34 cellular contexts compared by ENCODE assay signal in the genomic region with DNA sequence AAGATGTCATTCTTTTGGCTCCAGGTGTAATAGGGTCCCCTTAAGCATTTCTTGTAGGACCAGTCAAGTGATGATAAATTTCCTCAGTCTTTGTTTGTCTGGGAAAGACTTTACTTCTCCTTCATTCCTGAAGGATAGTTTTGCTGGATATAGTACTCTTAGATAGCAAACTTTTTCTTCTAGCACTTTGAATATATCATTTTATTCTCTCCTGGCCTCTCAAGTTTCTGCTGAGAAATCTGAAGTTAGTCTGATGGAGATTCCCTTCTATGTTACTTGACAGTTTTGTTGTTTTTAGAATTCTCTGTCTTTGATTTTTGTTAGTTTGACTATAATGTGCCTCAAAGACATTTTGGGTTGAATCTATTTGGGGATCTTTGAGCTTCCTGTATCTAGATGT.
"Had no signal": no experiment of that assay in that cellular context is flagged by ENCODE, and none has a peak within 500 bp of the region (broad histone marks: within the 10 kb centered on the region; RNA-seq: fewer than 3 reads in every experiment).

No MANE protein-coding gene starts in this region.

- DNase-seq: Karpas-422, Kasumi-1, MG63, MM.1S, MV-4-11, NCI-H1048, NCI-H1092, NCI-H1092 treated with DMSO at 0.1 percent for 48 hours, NCI-H1105, NCI-H1105 treated with DMSO at 0.1 percent for 48 hours, NCI-H1417, NCI-H1417 treated with DMSO at 0.1 percent for 48 hours, NCI-H1436, NCI-H1436 treated with DMSO at 0.1 percent for 48 hours, NCI-H146, NCI-H1694, NCI-H1694 treated with DMSO at 0.1 percent for 48 hours, NCI-H187, NCI-H187 treated with DMSO at 0.1 percent for 48 hours, NCI-H1930, NCI-H2029, NCI-H2029 treated with DMSO at 0.1 percent for 48 hours, NCI-H2081, NCI-H2081 treated with DMSO at 0.1 percent for 48 hours, NCI-H2107, NCI-H2171, NCI-H2171 treated with DMSO at 0.1 percent for 48 hours, NCI-H2227 treated with DMSO at 0.1 percent for 48 hours, NCI-H226, NCI-H345, NCI-H446, NCI-H446 treated with DMSO at 0.1 percent for 48 hours, NCI-H510A, NCI-H510A treated with DMSO at 0.1 percent for 48 hours had no signal

- H3K4me3 ChIP-seq: MG63 had no signal

- H3K36me3 ChIP-seq: MG63 had no signal

- H3K27me3 ChIP-seq: MG63 had no signal
